Comparison of ENCODE assay signal across 27 cellular contexts in genomic region chr2:70283500-70284191, GRCh38. TPM values are rescaled to one million over a fixed set of nuclear protein-coding genes. Genes with fewer than 3 reads are reported as not detected.
DNase-seq lines count a peak whose midpoint lies in the region; ATAC-seq, FAIRE-seq and TF ChIP-seq lines count a peak whose summit lies in the region.
"Had no signal": no experiment of that assay in that cellular context is flagged by ENCODE, and none has a peak within 500 bp of the region (broad histone marks: within the 10 kb centered on the region; RNA-seq: fewer than 3 reads in every experiment).

No MANE protein-coding gene starts in this region.

- no peak for FAIRE-seq in pancreas (lab: Jason Lieb, UNC)
- FAIRE-seq: endothelial cell of umbilical vein, TTC549 had no signal

- ATAC-seq in activated naive CD8-positive, alpha-beta T cell treated with anti-CD3 and anti-CD28 coated beads, Interleukin-2, amount 50 U/mL, for 24 hours: no peak
- no peak for ATAC-seq in naive thymus-derived CD8-positive, alpha-beta T cell
- ATAC-seq in pancreas: no peak
- ATAC-seq: HCT116, Panc1 had no signal

- CTCF ChIA-PET in activated naive CD4-positive, alpha-beta T cell treated with anti-CD3 and anti-CD28 coated beads, Interleukin-2, amount 10 ng/mL, durations not matched to agents 7 days and 5 days (lab: Charles Lee): interaction anchor here (0.7 to 1.5 kb wide), 3 partner anchors 10 to 320 kb away, joined by 3 to 4 read pairs (median 3); partner anchors contain the start of genes FAM136A and SNRPG
- CTCF ChIA-PET in CD8-positive, alpha-beta memory T cell (lab: Charles Lee): interaction anchor here (1.0 to 2.2 kb wide), 4 partner anchors 10 to 18 kb away, joined by 3 to 10 read pairs (median 4); partner anchors contain the start of genes FAM136A and SNRPG

- H3K36me3 Mint-ChIP-seq in activated naive CD4-positive, alpha-beta T cell treated with anti-CD3 and anti-CD28 coated beads, Interleukin-2, amount 50 U/mL, for 24 hours: peaks cover 31% of the 10 kb centered on the region
- H3K36me3 Mint-ChIP-seq in activated naive CD4-positive, alpha-beta T cell treated with anti-CD3 and anti-CD28 coated beads, Interleukin-2, amount 10 ng/mL, durations not matched to agents 7 days and 5 days: peaks cover 75% of the 10 kb centered on the region
- H3K36me3 Mint-ChIP-seq in CD8-positive, alpha-beta memory T cell: peaks cover 0 to 89% (median 36%) of the 10 kb centered on the region in 3 donors
- peaks cover 74% of the 10 kb centered on the region for H3K36me3 Mint-ChIP-seq in activated naive CD8-positive, alpha-beta T cell treated with anti-CD3 and anti-CD28 coated beads, Interleukin-2, amount 50 U/mL, for 24 hours (ENCODE audit: low read depth)
- peaks cover 0 to 94% (median 25%) of the 10 kb centered on the region in 3 donors for H3K36me3 Mint-ChIP-seq in naive thymus-derived CD8-positive, alpha-beta T cell

- peaks cover 43% of the 10 kb centered on the region for H3K36me3 ChIP-seq in CD8-positive, alpha-beta memory T cell (ENCODE audit: insufficient read depth, low read length)
- H3K36me3 ChIP-seq in pancreas: peaks cover 0 to 49% (median 26%) of the 10 kb centered on the region in 3 donors
- H3K36me3 ChIP-seq in BE2C: peaks cover 50% of the 10 kb centered on the region

- peak overlapping the region; percentile 74 for H3K27ac Mint-ChIP-seq in activated naive CD4-positive, alpha-beta T cell treated with anti-CD3 and anti-CD28 coated beads, Interleukin-2, amount 50 U/mL, for 24 hours
- H3K27ac Mint-ChIP-seq in activated naive CD4-positive, alpha-beta T cell treated with anti-CD3 and anti-CD28 coated beads, Interleukin-2, amount 10 ng/mL, durations not matched to agents 7 days and 5 days: no peak overlapping the region
- H3K27ac Mint-ChIP-seq in CD8-positive, alpha-beta memory T cell: peak overlapping the region in 5 of 8 donors; percentile 0 to 68 (median 37)
- peak overlapping the region; percentile 26 for H3K27ac Mint-ChIP-seq in activated naive CD8-positive, alpha-beta T cell treated with anti-CD3 and anti-CD28 coated beads, Interleukin-2, amount 50 U/mL, for 24 hours
- peak overlapping the region in 8 of 10 donors; percentile 27 to 81 (median 64) for H3K27ac Mint-ChIP-seq in naive thymus-derived CD8-positive, alpha-beta T cell

- TF ChIP-seq CTCF in pancreas (IDR thresholded peaks at IDR 0.05) (no peak), BE2C (IDR thresholded peaks at IDR 0.05; ENCODE audit: low read depth, low read length) (no peak)

- no peak for DNase-seq in activated naive CD4-positive, alpha-beta T cell treated with anti-CD3 and anti-CD28 coated beads, Interleukin-2, amount 10 ng/mL, durations not matched to agents 7 days and 5 days
- no peak for DNase-seq in CD8-positive, alpha-beta memory T cell
- no peak for DNase-seq in activated naive CD8-positive, alpha-beta T cell treated with anti-CD3 and anti-CD28 coated beads, Interleukin-2, amount 50 U/mL, for 24 hours
- DNase-seq in naive thymus-derived CD8-positive, alpha-beta T cell: no peak
- DNase-seq in pancreas: no peak
- no peak for DNase-seq in BE2C
- no peak for DNase-seq in AG08395 (ENCODE audit: low spot score)
- DNase-seq: ACHN, activated gamma-delta T cell treated with Interleukin-2 at 50 U/mL for 16 hours, anterior cingulate cortex, caudate nucleus, dermis blood vessel endothelial cell, mammary epithelial cell, NCI-H1092 treated with DMSO at 0.1 percent for 48 hours, NCI-H1930, NCI-H526 treated with DMSO at 0.1 percent for 48 hours, SJCRH30, substantia nigra had no signal

- H3K4me1 Mint-ChIP-seq in activated naive CD4-positive, alpha-beta T cell treated with anti-CD3 and anti-CD28 coated beads, Interleukin-2, amount 50 U/mL, for 24 hours: peaks cover 63% of the 10 kb centered on the region
- H3K4me1 Mint-ChIP-seq in activated naive CD4-positive, alpha-beta T cell treated with anti-CD3 and anti-CD28 coated beads, Interleukin-2, amount 10 ng/mL, durations not matched to agents 7 days and 5 days: peaks cover 31% of the 10 kb centered on the region
- H3K4me1 Mint-ChIP-seq in CD8-positive, alpha-beta memory T cell: peaks cover 32 to 63% (median 52%) of the 10 kb centered on the region in 3 donors
- peaks cover 50% of the 10 kb centered on the region for H3K4me1 Mint-ChIP-seq in activated naive CD8-positive, alpha-beta T cell treated with anti-CD3 and anti-CD28 coated beads, Interleukin-2, amount 50 U/mL, for 24 hours
- peaks cover 15 to 54% (median 50%) of the 10 kb centered on the region in 4 donors for H3K4me1 Mint-ChIP-seq in naive thymus-derived CD8-positive, alpha-beta T cell

- no peaks in the 10 kb centered on the region for H3K9me3 ChIP-seq in CD8-positive, alpha-beta memory T cell (ENCODE audit: low read length)
- no peaks in the 10 kb centered on the region for H3K9me3 ChIP-seq in pancreas
- H3K9me3 ChIP-seq in BE2C: no peaks in the 10 kb centered on the region
- H3K9me3 ChIP-seq: BLaER1 treated with 17β-estradiol and CSF1 and Interleukin-3, amounts not matched to agents 10 nM and 100 nM; neutrophil; SJCRH30 had no signal

- H3K27me3 ChIP-seq in CD8-positive, alpha-beta memory T cell (ENCODE audit: insufficient read depth, low read length, poor library complexity, severe bottlenecking): no peaks in the 10 kb centered on the region
- H3K27me3 ChIP-seq in pancreas (no peaks in the 10 kb centered on the region), BE2C (no peaks in the 10 kb centered on the region)
- H3K27me3 ChIP-seq: BLaER1 treated with 17β-estradiol and CSF1 and Interleukin-3, amounts not matched to agents 10 nM and 100 nM; neutrophil; SJCRH30 had no signal

- 73 to 79% methylated on average over 5 of the region's 5 CpGs for WGBS in pancreas, 2 donors

- H3K27ac ChIP-seq in CD8-positive, alpha-beta memory T cell (ENCODE audit: low read depth, low read length): no peak overlapping the region
- no peak overlapping the region for H3K27ac ChIP-seq in pancreas
- H3K27ac ChIP-seq: BLaER1 treated with 17β-estradiol and CSF1 and Interleukin-3, amounts not matched to agents 10 nM and 100 nM; neutrophil; SJCRH30; skin epidermis had no signal

- H3K4me3 Mint-ChIP-seq in activated naive CD4-positive, alpha-beta T cell treated with anti-CD3 and anti-CD28 coated beads, Interleukin-2, amount 50 U/mL, for 24 hours: peak overlapping the region; percentile 34
- no peak overlapping the region for H3K4me3 Mint-ChIP-seq in activated naive CD4-positive, alpha-beta T cell treated with anti-CD3 and anti-CD28 coated beads, Interleukin-2, amount 10 ng/mL, durations not matched to agents 7 days and 5 days
- no peak overlapping the region for H3K4me3 Mint-ChIP-seq in CD8-positive, alpha-beta memory T cell
- H3K4me3 Mint-ChIP-seq in activated naive CD8-positive, alpha-beta T cell treated with anti-CD3 and anti-CD28 coated beads, Interleukin-2, amount 50 U/mL, for 24 hours: no peak overlapping the region
- H3K4me3 Mint-ChIP-seq in naive thymus-derived CD8-positive, alpha-beta T cell: peak overlapping the region in 1 of 10 donors; percentile 45

- no peak overlapping the region for H3K4me3 ChIP-seq in CD8-positive, alpha-beta memory T cell (ENCODE audit: low read length)
- H3K4me3 ChIP-seq in pancreas: no peak overlapping the region
- no peak overlapping the region for H3K4me3 ChIP-seq in BE2C (ENCODE audit: low read depth, low read length)
- H3K4me3 ChIP-seq: BLaER1 treated with 17β-estradiol and CSF1 and Interleukin-3, amounts not matched to agents 10 nM and 100 nM; SJCRH30; skin epidermis had no signal

- H3K4me1 ChIP-seq in CD8-positive, alpha-beta memory T cell (ENCODE audit: insufficient read depth, low read length): peaks cover 4% of the 10 kb centered on the region
- H3K4me1 ChIP-seq in pancreas (no peaks in the 10 kb centered on the region), BE2C (no peaks in the 10 kb centered on the region)
- H3K4me1 ChIP-seq: SJCRH30 had no signal

- intact Hi-C loops in pancreas (cut with DNase I): no loop called here

- H3K27me3 Mint-ChIP-seq in activated naive CD4-positive, alpha-beta T cell treated with anti-CD3 and anti-CD28 coated beads, Interleukin-2, amount 50 U/mL, for 24 hours: no peaks in the 10 kb centered on the region
- H3K27me3 Mint-ChIP-seq in activated naive CD4-positive, alpha-beta T cell treated with anti-CD3 and anti-CD28 coated beads, Interleukin-2, amount 10 ng/mL, durations not matched to agents 7 days and 5 days: no peaks in the 10 kb centered on the region
- H3K27me3 Mint-ChIP-seq in CD8-positive, alpha-beta memory T cell: no peaks in the 10 kb centered on the region
- H3K27me3 Mint-ChIP-seq in activated naive CD8-positive, alpha-beta T cell treated with anti-CD3 and anti-CD28 coated beads, Interleukin-2, amount 50 U/mL, for 24 hours: no peaks in the 10 kb centered on the region
- no peaks in the 10 kb centered on the region for H3K27me3 Mint-ChIP-seq in naive thymus-derived CD8-positive, alpha-beta T cell
- H3K27me3 Mint-ChIP-seq: IgD-negative memory B cell had no signal

- H3K9me3 Mint-ChIP-seq in activated naive CD4-positive, alpha-beta T cell treated with anti-CD3 and anti-CD28 coated beads, Interleukin-2, amount 50 U/mL, for 24 hours: no peaks in the 10 kb centered on the region
- H3K9me3 Mint-ChIP-seq in activated naive CD4-positive, alpha-beta T cell treated with anti-CD3 and anti-CD28 coated beads, Interleukin-2, amount 10 ng/mL, durations not matched to agents 7 days and 5 days: no peaks in the 10 kb centered on the region
- no peaks in the 10 kb centered on the region for H3K9me3 Mint-ChIP-seq in CD8-positive, alpha-beta memory T cell
- H3K9me3 Mint-ChIP-seq in activated naive CD8-positive, alpha-beta T cell treated with anti-CD3 and anti-CD28 coated beads, Interleukin-2, amount 50 U/mL, for 24 hours: no peaks in the 10 kb centered on the region
- no peaks in the 10 kb centered on the region for H3K9me3 Mint-ChIP-seq in naive thymus-derived CD8-positive, alpha-beta T cell
- H3K9me3 Mint-ChIP-seq: IgD-negative memory B cell had no signal

- POLR2A ChIA-PET in CD8-positive, alpha-beta memory T cell (lab: Charles Lee): interaction anchor here (0.6 to 1.5 kb wide), 2 partner anchors 10 to 14 kb away, joined by 3 to 8 read pairs; partner anchors contain the start of gene SNRPG
- POLR2A ChIA-PET in naive thymus-derived CD8-positive, alpha-beta T cell (lab: Charles Lee): interaction anchor here (0.7 to 2.7 kb wide), 2 partner anchors 10 to 139 kb away, joined by 3 to 17 read pairs; partner anchors contain the start of gene SNRPG

RNA-seq across cellular contexts. Expression of gene SNRPG, which starts 9.9 kb away (rescaled TPM):
- 100 to 1,000 TPM; 497 to 551 TPM for total RNA-seq in CD8-positive, alpha-beta memory T cell
- 267 TPM for polyA plus RNA-seq in CD8-positive, alpha-beta memory T cell
- 100 to 1,000 TPM; 116 to 133 TPM for total RNA-seq in naive thymus-derived CD8-positive, alpha-beta T cell
- 100 to 1,000 TPM; 192 to 244 (median 206) TPM for polyA plus RNA-seq in naive thymus-derived CD8-positive, alpha-beta T cell
- total RNA-seq in pancreas: 10 to 100 TPM; 22.5 to 39.7 (median 35.9) TPM
- polyA plus RNA-seq in pancreas: 10 to 100 TPM; 65.0 to 83.8 TPM
- 239 TPM for polyA plus RNA-seq in BE2C (2012; ENCODE audit: insufficient read depth, insufficient read length, low read depth)

RNA-seq across cellular contexts. Expression of gene FAM136A, which starts 18.2 kb away (rescaled TPM):
- 100 to 1,000 TPM in 1 of 2 experiments, 10 to 100 TPM in 1; 99.4 to 102 TPM for total RNA-seq in CD8-positive, alpha-beta memory T cell
- 41.3 TPM for polyA plus RNA-seq in CD8-positive, alpha-beta memory T cell
- total RNA-seq in naive thymus-derived CD8-positive, alpha-beta T cell: 10 to 100 TPM; 38.9 to 41.8 TPM
- polyA plus RNA-seq in naive thymus-derived CD8-positive, alpha-beta T cell: 10 to 100 TPM; 43.2 to 45.3 (median 44.4) TPM
- total RNA-seq in pancreas: 10 to 100 TPM; 23.7 to 35.5 (median 29.4) TPM
- polyA plus RNA-seq in pancreas: 10 to 100 TPM; 49.1 to 51.0 TPM
- polyA plus RNA-seq in BE2C (2012; ENCODE audit: insufficient read depth, insufficient read length, low read depth): 35.8 TPM

RNA-seq across cellular contexts. Expression of gene PCYOX1, which starts 25.7 kb away (rescaled TPM):
- total RNA-seq in CD8-positive, alpha-beta memory T cell: 10 to 100 TPM; 15.2 to 18.8 TPM
- polyA plus RNA-seq in CD8-positive, alpha-beta memory T cell: 27.7 TPM
- total RNA-seq in naive thymus-derived CD8-positive, alpha-beta T cell: 10 to 100 TPM; 28.5 to 32.0 TPM
- 10 to 100 TPM; 22.6 to 28.8 (median 24.4) TPM for polyA plus RNA-seq in naive thymus-derived CD8-positive, alpha-beta T cell
- total RNA-seq in pancreas: 10 to 100 TPM; 21.1 to 38.6 (median 28.4) TPM
- polyA plus RNA-seq in pancreas: 10 to 100 TPM in 1 of 2 donors, 1 to 10 TPM in 1; 2.9 to 11.9 TPM
- 6.1 TPM for polyA plus RNA-seq in BE2C (2012; ENCODE audit: insufficient read depth, insufficient read length, low read depth)

RNA-seq across cellular contexts. Expression of gene TIA1, which starts 35.2 kb away (rescaled TPM):
- total RNA-seq in CD8-positive, alpha-beta memory T cell: 10 to 100 TPM; 88.1 to 98.7 TPM
- polyA plus RNA-seq in CD8-positive, alpha-beta memory T cell: 46.8 TPM
- total RNA-seq in naive thymus-derived CD8-positive, alpha-beta T cell: 100 to 1,000 TPM; 201 to 202 TPM
- polyA plus RNA-seq in naive thymus-derived CD8-positive, alpha-beta T cell: 10 to 100 TPM; 37.0 to 62.6 (median 41.9) TPM
- total RNA-seq in pancreas: 10 to 100 TPM; 24.0 to 81.6 (median 38.6) TPM
- polyA plus RNA-seq in pancreas: 10 to 100 TPM; 47.3 to 87.2 TPM
- polyA plus RNA-seq in BE2C (2012; ENCODE audit: insufficient read depth, insufficient read length, low read depth): 33.0 TPM
